In genomic region chr22:43998865-43999264, GRCh38 we compare ENCODE assay signal across 21 cellular contexts.
"Had no signal": no experiment of that assay in that cellular context is flagged by ENCODE, and none has a peak within 500 bp of the region (broad histone marks: within the 10 kb centered on the region; RNA-seq: fewer than 3 reads in every experiment).

No MANE protein-coding gene starts in this region.

- H2AFZ ChIP-seq: hepatocyte had no signal

- H3K27me3 Mint-ChIP-seq: activated naive CD8-positive, alpha-beta T cell treated with anti-CD3 and anti-CD28 coated beads for 36 hours had no signal

- H3K27ac Mint-ChIP-seq: activated naive CD8-positive, alpha-beta T cell treated with anti-CD3 and anti-CD28 coated beads for 36 hours had no signal

- H3K27me3 ChIP-seq: cardiac muscle cell, esophagus muscularis mucosa, hepatocyte, pancreas, tibial artery, uterus had no signal

- H3K4me3 ChIP-seq: cardiac muscle cell, esophagus muscularis mucosa, hepatocyte, pancreas, tibial artery, uterus had no signal

- H3K4me2 ChIP-seq: hepatocyte had no signal

- H3K36me3 ChIP-seq: uterus had no signal

- H3K9me3 ChIP-seq: esophagus muscularis mucosa, pancreas, tibial artery, uterus had no signal

- H3K9me3 Mint-ChIP-seq: activated naive CD8-positive, alpha-beta T cell treated with anti-CD3 and anti-CD28 coated beads for 36 hours; activated T-cell treated with anti-CD3 and anti-CD28 coated beads, Interleukin-2, amount 50 U/mL, for 4 hours had no signal

- H3K4me1 ChIP-seq: pancreas, tibial artery, uterus had no signal

- DNase-seq: activated CD4-positive, alpha-beta T cell treated with anti-CD3 and anti-CD28 coated beads, Interleukin-2, amount 50 U/mL, for 1 hour; activated CD8-positive, alpha-beta memory T cell treated with anti-CD3 and anti-CD28 coated beads, Interleukin-2, amount 50 U/mL, for 4 hours; activated gamma-delta T cell; activated naive CD8-positive, alpha-beta T cell treated with anti-CD3 and anti-CD28 coated beads for 36 hours; activated T-cell treated with anti-CD3 and anti-CD28 coated beads, Interleukin-2, amount 50 U/mL, for 4 hours; amniotic stem cell; dermis blood vessel endothelial cell; effector memory CD4-positive, alpha-beta T cell; left colon; pancreas; stimulated activated CD4-positive, alpha-beta T cell treated with anti-CD3 and anti-CD28 coated beads, Interleukin-12 subunit alpha, Interleukin-12 subunit beta, amount 100 ng/mL, for 4 hours; stimulated activated CD4-positive, alpha-beta T cell treated with anti-CD3 and anti-CD28 coated beads, Interleukin-1b, Interleukin-23, amount 100 ng/mL, for 48 hours; stimulated activated CD8-positive, alpha-beta memory T cell treated with anti-CD3 and anti-CD28 coated beads, Interleukin-4, amount 100 ng/mL, for 48 hours; stimulated activated naive CD4-positive, alpha-beta T cell treated with Interleukin-2 at 50 U/mL for 16 hours; T-helper 1 cell; T1000; tibial artery; uterus had no signal

- H3K4me3 Mint-ChIP-seq: activated naive CD8-positive, alpha-beta T cell treated with anti-CD3 and anti-CD28 coated beads for 36 hours; activated T-cell treated with anti-CD3 and anti-CD28 coated beads, Interleukin-2, amount 50 U/mL, for 4 hours had no signal

- ATAC-seq: activated T-cell treated with anti-CD3 and anti-CD28 coated beads, Interleukin-2, amount 50 U/mL, for 4 hours; left colon; pancreas had no signal

- H3K27ac ChIP-seq: cardiac muscle cell, esophagus muscularis mucosa, hepatocyte, pancreas, tibial artery, uterus had no signal

- H3K79me2 ChIP-seq: hepatocyte had no signal
